8 cellular contexts compared by ENCODE assay signal in genomic region chr6:155315516-155315871, GRCh38. TPM values are rescaled to one million over a fixed set of nuclear protein-coding genes. Genes with fewer than 3 reads are reported as not detected.
DNase-seq lines count a peak whose midpoint lies in the region; ATAC-seq, FAIRE-seq and TF ChIP-seq lines count a peak whose summit lies in the region.

No MANE protein-coding gene starts in this region.

- no peak for TF ChIP-seq CTCF in keratinocyte (optimal IDR thresholded peaks at IDR 0.05 in 1 of 3, IDR thresholded peaks at IDR 0.05 in 1 of 3, conservative IDR thresholded peaks at IDR 0.05 in 1 of 3; ENCODE audit: extremely low read depth in 1 of 3, insufficient read depth in 2 of 3, low read length in 3 of 3)
- TF ChIP-seq CTCF in tibial artery (IDR thresholded peaks at IDR 0.05): no peak

- H3K27ac ChIP-seq in keratinocyte (ENCODE audit: control insufficient read depth, insufficient read depth, low read length) (peak overlapping the region; percentile 89), tibial artery (peak overlapping the region in 1 of 2 donors; percentile 85)

- H3K4me2 ChIP-seq in keratinocyte (ENCODE audit: control insufficient read depth, extremely low read depth, insufficient read depth, low read depth, low read length): peak overlapping the region; percentile 82

- no peaks in the 10 kb centered on the region for H4K20me1 ChIP-seq in keratinocyte (ENCODE audit: control insufficient read depth, extremely low read depth, insufficient read depth, low read length)

- H2AFZ ChIP-seq in keratinocyte (ENCODE audit: control insufficient read depth, low read length): peak overlapping the region; percentile 0

- no peak for ATAC-seq in activated T-cell treated with anti-CD3 and anti-CD28 coated beads, Interleukin-2, amount 50 U/mL, for 72 hours (replicated peaks in 1 of 2)
- ATAC-seq in GM19397 (IDR thresholded peaks at IDR 0.05; ENCODE audit: unreplicated experiment): no peak

- POLR2A ChIA-PET in activated CD4-positive, alpha-beta memory T cell treated with anti-CD3 and anti-CD28 coated beads for 36 hours (lab: Charles Lee): interaction anchor here (1.0 to 2.0 kb wide), 8 partner anchors 15 to 1707 kb away, joined by 3 to 12 read pairs (median 3); no protein-coding TSS in a partner anchor

- peaks cover 48% of the 10 kb centered on the region for H3K4me1 Mint-ChIP-seq in activated T-cell treated with anti-CD3 and anti-CD28 coated beads, Interleukin-2, amount 50 U/mL, for 72 hours (ENCODE audit: low read depth)
- H3K4me1 Mint-ChIP-seq in activated CD4-positive, alpha-beta memory T cell treated with anti-CD3 and anti-CD28 coated beads for 36 hours (ENCODE audit: low read depth): peaks cover 35% of the 10 kb centered on the region

- no peaks in the 10 kb centered on the region for H3K27me3 ChIP-seq in keratinocyte (ENCODE audit: control insufficient read depth, extremely low read depth, insufficient read depth, low read length)
- no peaks in the 10 kb centered on the region for H3K27me3 ChIP-seq in tibial artery

- dilution Hi-C loops in keratinocyte (cut with MboI; ENCODE audit: extremely low pct_ligation_motif_present, low sequenced_read_pairs): no loop called here

- CTCF ChIA-PET in activated CD4-positive, alpha-beta memory T cell treated with anti-CD3 and anti-CD28 coated beads for 36 hours (lab: Charles Lee): interaction anchor here (1.1 to 5.3 kb wide), 9 partner anchors 11 to 387 kb away, joined by 3 to 53 read pairs (median 5); no protein-coding TSS in a partner anchor

- peak overlapping the region; percentile 99 to 100 for H3K4me3 Mint-ChIP-seq in activated T-cell treated with anti-CD3 and anti-CD28 coated beads, Interleukin-2, amount 50 U/mL, for 72 hours
- peak overlapping the region; percentile 98 for H3K4me3 Mint-ChIP-seq in activated CD4-positive, alpha-beta memory T cell treated with anti-CD3 and anti-CD28 coated beads for 36 hours

- peaks cover 29% of the 10 kb centered on the region for H3K79me2 ChIP-seq in keratinocyte (ENCODE audit: control insufficient read depth, insufficient read depth, low read length)

- peaks cover 0 to 2% of the 10 kb centered on the region in 2 donors for H3K9me3 Mint-ChIP-seq in activated T-cell treated with anti-CD3 and anti-CD28 coated beads, Interleukin-2, amount 50 U/mL, for 72 hours
- H3K9me3 Mint-ChIP-seq in activated CD4-positive, alpha-beta memory T cell treated with anti-CD3 and anti-CD28 coated beads for 36 hours: no peaks in the 10 kb centered on the region

- no peak for FAIRE-seq in keratinocyte (lab: Jason Lieb, UNC)

- intact Hi-C loops in activated CD4-positive, alpha-beta memory T cell treated with anti-CD3 and anti-CD28 coated beads for 36 hours (cut with micrococcal nuclease): loop anchor here (2.0 to 10.0 kb wide), 8 partner anchors 387 to 1959 kb away; partner anchors contain the start of gene SCAF8
- intact Hi-C loops in tibial artery (cut with DNase I; ENCODE audit: low total_unique reads): no loop called here

- H3K27ac Mint-ChIP-seq in activated T-cell treated with anti-CD3 and anti-CD28 coated beads, Interleukin-2, amount 50 U/mL, for 72 hours: peak overlapping the region; percentile 99
- peak overlapping the region; percentile 96 for H3K27ac Mint-ChIP-seq in activated CD4-positive, alpha-beta memory T cell treated with anti-CD3 and anti-CD28 coated beads for 36 hours

- H3K4me1 ChIP-seq in keratinocyte (ENCODE audit: control insufficient read depth, extremely low read depth, insufficient read depth, low read length) (peaks cover 19% of the 10 kb centered on the region), tibial artery (peaks cover 0 to 12% (median 0%) of the 10 kb centered on the region in 4 donors)

- H3K9me3 ChIP-seq in keratinocyte (ENCODE audit: control insufficient read depth, low read depth, low read length) (no peaks in the 10 kb centered on the region), tibial artery (no peaks in the 10 kb centered on the region)

- no peaks in the 10 kb centered on the region for H3K27me3 Mint-ChIP-seq in activated T-cell treated with anti-CD3 and anti-CD28 coated beads, Interleukin-2, amount 50 U/mL, for 72 hours (ENCODE audit: low read depth)
- H3K27me3 Mint-ChIP-seq in activated CD4-positive, alpha-beta memory T cell treated with anti-CD3 and anti-CD28 coated beads for 36 hours: no peaks in the 10 kb centered on the region

- no peak for DNase-seq in activated T-cell treated with anti-CD3 and anti-CD28 coated beads, Interleukin-2, amount 50 U/mL, for 72 hours
- DNase-seq in activated T-cell treated with anti-CD3 and anti-CD28 coated beads, Interleukin-2, amount 50 U/mL, for 1 hour: no peak
- DNase-seq in activated CD4-positive, alpha-beta memory T cell treated with anti-CD3 and anti-CD28 coated beads for 36 hours: no peak
- DNase-seq in keratinocyte (ENCODE audit: low read depth, low spot score) (no peak), tibial artery (no peak), AG08395 (ENCODE audit: low spot score) (no peak), NCI-H1417 treated with DMSO at 0.1 percent for 48 hours (lab: John Stamatoyannopoulos, UW) (no peak)

- H3K9ac ChIP-seq in keratinocyte (ENCODE audit: control insufficient read depth, extremely low read depth, insufficient read depth, low read length): peak overlapping the region; percentile 91

- H3K9me1 ChIP-seq in keratinocyte (ENCODE audit: control insufficient read depth, extremely low read depth, insufficient read depth, low read length): no peaks in the 10 kb centered on the region

- H3K36me3 Mint-ChIP-seq in activated T-cell treated with anti-CD3 and anti-CD28 coated beads, Interleukin-2, amount 50 U/mL, for 72 hours (ENCODE audit: insufficient read depth in 2 of 2): peaks cover 0 to 7% of the 10 kb centered on the region in 2 donors
- peaks cover 21% of the 10 kb centered on the region for H3K36me3 Mint-ChIP-seq in activated CD4-positive, alpha-beta memory T cell treated with anti-CD3 and anti-CD28 coated beads for 36 hours

- H3K4me3 ChIP-seq in keratinocyte (ENCODE audit: control insufficient read depth in 2 of 3, extremely low read depth in 1 of 3, insufficient read depth in 2 of 3, low read depth in 1 of 3, low read length in 3 of 3) (peak overlapping the region; percentile 67 to 98 (median 79)), tibial artery (peak overlapping the region; percentile 86 to 90)

- H3K36me3 ChIP-seq in keratinocyte (ENCODE audit: control insufficient read depth in 2 of 2, extremely low read depth in 1 of 2, insufficient read depth in 2 of 2, low read length in 2 of 2): peaks cover 0 to 8% of the 10 kb centered on the region in 2 experiments
- no peaks in the 10 kb centered on the region for H3K36me3 ChIP-seq in tibial artery

RNA-seq across cellular contexts. Expression of gene TFB1M, which starts 1.2 kb away (rescaled TPM):
- 10 to 100 TPM; 37.0 to 41.3 TPM for total RNA-seq in activated T-cell treated with anti-CD3 and anti-CD28 coated beads, Interleukin-2, amount 50 U/mL, for 72 hours
- 10 to 100 TPM; 45.1 to 48.5 TPM for total RNA-seq in activated CD4-positive, alpha-beta memory T cell treated with anti-CD3 and anti-CD28 coated beads for 36 hours
- polyA plus RNA-seq in keratinocyte: 20.1 to 38.6 TPM (median 32.8 TPM) in 3 replicates
- polyA plus RNA-seq in keratinocyte (2011; ENCODE audit: low read depth): 17.1 TPM
- polyA plus RNA-seq in keratinocyte (2011; cell fraction: cytosol; rRNA removed): 18.6 and 23.6 TPM in 2 replicates
- polyA plus RNA-seq in keratinocyte (2011; cell fraction: nucleus; rRNA removed): 36.0 and 41.7 TPM in 2 replicates
- 11.7 and 24.3 TPM in 2 replicates for polyA plus RNA-seq in keratinocyte (2012; ENCODE audit: low replicate concordance)
- 7.5 to 36.4 TPM (median 11.8 TPM) in 3 replicates for polyA minus RNA-seq in keratinocyte
- polyA minus RNA-seq in keratinocyte (2011; cell fraction: cytosol; rRNA and poly(A)+ RNA removed): 16.3 TPM
- 28.6 and 44.6 TPM in 2 replicates for polyA minus RNA-seq in keratinocyte (2011; cell fraction: nucleus; rRNA and poly(A)+ RNA removed)

RNA-seq across cellular contexts. Expression of gene CLDN20, which starts 51.7 kb away (rescaled TPM):
- not detected for total RNA-seq in activated T-cell treated with anti-CD3 and anti-CD28 coated beads, Interleukin-2, amount 50 U/mL, for 72 hours
- total RNA-seq in activated CD4-positive, alpha-beta memory T cell treated with anti-CD3 and anti-CD28 coated beads for 36 hours: not detected
- 0.09 to 0.39 TPM in 2 of 3 replicates, not detected in the other for polyA plus RNA-seq in keratinocyte
- polyA plus RNA-seq in keratinocyte (2011; ENCODE audit: low read depth): not detected
- polyA plus RNA-seq in keratinocyte (2011; cell fraction: cytosol; rRNA removed): 0.06 TPM in 1 of 2 replicates, not detected in the other
- 0.28 TPM in 1 of 2 replicates, not detected in the other for polyA plus RNA-seq in keratinocyte (2011; cell fraction: nucleus; rRNA removed)
- polyA plus RNA-seq in keratinocyte (2012; ENCODE audit: low replicate concordance): 0.45 and 0.57 TPM in 2 replicates
- polyA minus RNA-seq in keratinocyte: not detected in 3 replicates
- polyA minus RNA-seq in keratinocyte (2011; cell fraction: cytosol; rRNA and poly(A)+ RNA removed): not detected
- not detected in 2 replicates for polyA minus RNA-seq in keratinocyte (2011; cell fraction: nucleus; rRNA and poly(A)+ RNA removed)
